ENCODE assay signal across 1 cellular context in the genomic region with DNA sequence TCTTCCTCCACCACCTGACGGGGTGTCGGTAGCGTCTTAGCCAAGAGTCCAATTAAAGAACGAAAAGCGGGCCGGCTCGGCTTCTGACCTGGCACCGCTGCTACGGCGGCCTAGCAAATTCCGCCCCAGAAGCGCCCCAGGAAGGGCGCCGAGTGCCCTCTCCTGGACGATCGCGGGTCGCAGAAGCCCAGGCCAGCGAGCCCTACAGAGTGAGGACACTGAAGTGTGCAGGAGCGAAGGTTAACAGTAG.
TF ChIP-seq lines count a peak whose summit lies in the region.

No MANE protein-coding gene starts in this region.

TF ChIP-seq in HepG2, 621 proteins besides CTCF, POLR2A, EP300 and RAD21 (continued from another document and continues in another):
- TF ChIP-seq HINFP (CRISPR knock-in tag; IDR thresholded peaks at IDR 0.05; ENCODE audit: low read depth) (no peak), POGZ (CRISPR knock-in tag; IDR thresholded peaks at IDR 0.05) (peak; percentile 52; the same call in 1 of the 2 replicates), ZNF414 (CRISPR knock-in tag; IDR thresholded peaks at IDR 0.05) (no peak), CAMTA2 (CRISPR knock-in tag; IDR thresholded peaks at IDR 0.05; ENCODE audit: borderline replicate concordance) (no peak), ZBTB42 (CRISPR knock-in tag; IDR thresholded peaks at IDR 0.05) (no peak; the same call in 1 of the 2 replicates), JUND (CRISPR knock-in tag; IDR thresholded peaks at IDR 0.05) (no peak), KDM5A (IDR thresholded peaks at IDR 0.05; ENCODE audit: borderline replicate concordance, low read length) (no peak), ZNF781 (CRISPR knock-in tag; IDR thresholded peaks at IDR 0.05; ENCODE audit: borderline replicate concordance, not compliant biosample characterization) (peak; percentile 1), BORCS8-MEF2B (CRISPR knock-in tag; IDR thresholded peaks at IDR 0.05) (no peak), ZC3H13 (CRISPR knock-in tag; IDR thresholded peaks at IDR 0.05) (0 out of 2 replicates have a peak, but pooled peaks have one; percentile 7), REPIN1 (CRISPR knock-in tag; IDR thresholded peaks at IDR 0.05; ENCODE audit: borderline replicate concordance, low read depth) (no peak), PAX8 (CRISPR knock-in tag; IDR thresholded peaks at IDR 0.05; ENCODE audit: borderline replicate concordance) (no peak), ZFP62 (CRISPR knock-in tag; IDR thresholded peaks at IDR 0.05) (no peak), ZFP36 (IDR thresholded peaks at IDR 0.05; ENCODE audit: borderline replicate concordance, low read depth, low read length, partially characterized antibody) (no peak), RARG (CRISPR knock-in tag; IDR thresholded peaks at IDR 0.05; ENCODE audit: low read depth) (no peak), JDP2 (CRISPR knock-in tag; IDR thresholded peaks at IDR 0.05; ENCODE audit: borderline replicate concordance) (no peak), ZNF274 (CRISPR knock-in tag; IDR thresholded peaks at IDR 0.05) (no peak), ZNF34 (CRISPR knock-in tag; IDR thresholded peaks at IDR 0.05; ENCODE audit: borderline replicate concordance) (no peak), KLF12 (CRISPR knock-in tag; IDR thresholded peaks at IDR 0.05; ENCODE audit: borderline replicate concordance) (no peak), NRL (CRISPR knock-in tag; IDR thresholded peaks at IDR 0.05; ENCODE audit: borderline replicate concordance) (no peak), ZNF253 (CRISPR knock-in tag; IDR thresholded peaks at IDR 0.05; ENCODE audit: borderline replicate concordance) (no peak), ZNF17 (CRISPR knock-in tag; IDR thresholded peaks at IDR 0.05) (0 out of 2 replicates have a peak, but pooled peaks have one; percentile 18), ZNF44 (CRISPR knock-in tag; IDR thresholded peaks at IDR 0.05) (no peak), ZNF790 (CRISPR knock-in tag; IDR thresholded peaks at IDR 0.05; ENCODE audit: borderline replicate concordance) (no peak), ZFP37 (CRISPR knock-in tag; IDR thresholded peaks at IDR 0.05; ENCODE audit: borderline replicate concordance) (no peak), TGIF2 (CRISPR knock-in tag; IDR thresholded peaks at IDR 0.05) (no peak), NBN (conservative IDR thresholded peaks at IDR 0.05) (no peak), ARNT2 (CRISPR knock-in tag; IDR thresholded peaks at IDR 0.05; ENCODE audit: low read depth) (no peak), SKI (IDR thresholded peaks at IDR 0.05; ENCODE audit: partially characterized antibody) (no peak), ZNF251 (CRISPR knock-in tag; IDR thresholded peaks at IDR 0.05) (no peak), MAZ (IDR thresholded peaks at IDR 0.05; ENCODE audit: borderline replicate concordance, low read depth, low read length) (no peak), MAZ (CRISPR knock-in tag; IDR thresholded peaks at IDR 0.05; ENCODE audit: low read depth) (0 out of 2 replicates have a peak, but pooled peaks have one; percentile 11), ZNF101 (CRISPR knock-in tag; IDR thresholded peaks at IDR 0.05; ENCODE audit: borderline replicate concordance, low read depth) (no peak; the same call in 1 of the 2 replicates), FOXA3 (CRISPR knock-in tag; IDR thresholded peaks at IDR 0.05) (no peak), ATF6 (CRISPR knock-in tag; conservative IDR thresholded peaks at IDR 0.05) (0 out of 2 replicates have a peak, but pooled peaks have one; percentile 29), DR1 (CRISPR knock-in tag; IDR thresholded peaks at IDR 0.05) (no peak), SNAPC5 (CRISPR knock-in tag; IDR thresholded peaks at IDR 0.05; ENCODE audit: borderline replicate concordance) (no peak), ZNF766 (CRISPR knock-in tag; IDR thresholded peaks at IDR 0.05; ENCODE audit: borderline replicate concordance) (peak; percentile 62; the same call in 1 of the 2 replicates), HNRNPL (IDR thresholded peaks at IDR 0.05; ENCODE audit: low read depth, low read length) (0 out of 2 replicates have a peak, but pooled peaks have one; percentile 9), PBX3 (CRISPR knock-in tag; IDR thresholded peaks at IDR 0.05; ENCODE audit: borderline replicate concordance) (no peak), ZNF260 (CRISPR knock-in tag; IDR thresholded peaks at IDR 0.05; ENCODE audit: borderline replicate concordance, low read depth) (no peak), KAT7 (CRISPR knock-in tag; IDR thresholded peaks at IDR 0.05; ENCODE audit: borderline replicate concordance) (0 out of 2 replicates have a peak, but pooled peaks have one; percentile 50), ZNF33A (CRISPR knock-in tag; IDR thresholded peaks at IDR 0.05; ENCODE audit: borderline replicate concordance) (no peak; the same call in 1 of the 2 replicates), ZNF780A (CRISPR knock-in tag; IDR thresholded peaks at IDR 0.05) (0 out of 2 replicates have a peak, but pooled peaks have one; percentile 83), TBL1XR1 (IDR thresholded peaks at IDR 0.05; ENCODE audit: borderline replicate concordance, low read length, partially characterized antibody) (no peak), ZBTB38 (CRISPR knock-in tag; IDR thresholded peaks at IDR 0.05) (no peak), ZNF510 (CRISPR knock-in tag; IDR thresholded peaks at IDR 0.05; ENCODE audit: low read depth) (peak; percentile 22; the same call in 1 of the 2 replicates)
- TF ChIP-seq, protein P1, sequence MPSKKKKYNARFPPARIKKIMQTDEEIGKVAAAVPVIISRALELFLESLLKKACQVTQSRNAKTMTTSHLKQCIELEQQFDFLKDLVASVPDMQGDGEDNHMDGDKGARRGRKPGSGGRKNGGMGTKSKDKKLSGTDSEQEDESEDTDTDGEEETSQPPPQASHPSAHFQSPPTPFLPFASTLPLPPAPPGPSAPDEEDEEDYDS (CRISPR knock-in tag; IDR thresholded peaks at IDR 0.05) = peak; percentile 37; the same call in 1 of the 2 replicates
- TF ChIP-seq, protein P2, sequence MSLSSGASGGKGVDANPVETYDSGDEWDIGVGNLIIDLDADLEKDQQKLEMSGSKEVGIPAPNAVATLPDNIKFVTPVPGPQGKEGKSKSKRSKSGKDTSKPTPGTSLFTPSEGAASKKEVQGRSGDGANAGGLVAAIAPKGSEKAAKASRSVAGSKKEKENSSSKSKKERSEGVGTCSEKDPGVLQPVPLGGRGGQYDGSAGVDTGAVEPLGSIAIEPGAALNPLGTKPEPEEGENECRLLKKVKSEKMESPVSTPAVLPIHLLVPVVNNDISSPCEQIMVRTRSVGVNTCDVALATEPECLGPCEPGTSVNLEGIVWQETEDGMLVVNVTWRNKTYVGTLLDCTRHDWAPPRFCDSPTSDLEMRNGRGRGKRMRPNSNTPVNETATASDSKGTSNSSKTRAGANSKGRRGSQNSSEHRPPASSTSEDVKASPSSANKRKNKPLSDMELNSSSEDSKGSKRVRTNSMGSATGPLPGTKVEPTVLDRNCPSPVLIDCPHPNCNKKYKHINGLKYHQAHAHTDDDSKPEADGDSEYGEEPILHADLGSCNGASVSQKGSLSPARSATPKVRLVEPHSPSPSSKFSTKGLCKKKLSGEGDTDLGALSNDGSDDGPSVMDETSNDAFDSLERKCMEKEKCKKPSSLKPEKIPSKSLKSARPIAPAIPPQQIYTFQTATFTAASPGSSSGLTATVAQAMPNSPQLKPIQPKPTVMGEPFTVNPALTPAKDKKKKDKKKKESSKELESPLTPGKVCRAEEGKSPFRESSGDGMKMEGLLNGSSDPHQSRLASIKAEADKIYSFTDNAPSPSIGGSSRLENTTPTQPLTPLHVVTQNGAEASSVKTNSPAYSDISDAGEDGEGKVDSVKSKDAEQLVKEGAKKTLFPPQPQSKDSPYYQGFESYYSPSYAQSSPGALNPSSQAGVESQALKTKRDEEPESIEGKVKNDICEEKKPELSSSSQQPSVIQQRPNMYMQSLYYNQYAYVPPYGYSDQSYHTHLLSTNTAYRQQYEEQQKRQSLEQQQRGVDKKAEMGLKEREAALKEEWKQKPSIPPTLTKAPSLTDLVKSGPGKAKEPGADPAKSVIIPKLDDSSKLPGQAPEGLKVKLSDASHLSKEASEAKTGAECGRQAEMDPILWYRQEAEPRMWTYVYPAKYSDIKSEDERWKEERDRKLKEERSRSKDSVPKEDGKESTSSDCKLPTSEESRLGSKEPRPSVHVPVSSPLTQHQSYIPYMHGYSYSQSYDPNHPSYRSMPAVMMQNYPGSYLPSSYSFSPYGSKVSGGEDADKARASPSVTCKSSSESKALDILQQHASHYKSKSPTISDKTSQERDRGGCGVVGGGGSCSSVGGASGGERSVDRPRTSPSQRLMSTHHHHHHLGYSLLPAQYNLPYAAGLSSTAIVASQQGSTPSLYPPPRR (CRISPR knock-in tag; IDR thresholded peaks at IDR 0.05; ENCODE audit: borderline replicate concordance) = no peak
- TF ChIP-seq, protein P3, sequence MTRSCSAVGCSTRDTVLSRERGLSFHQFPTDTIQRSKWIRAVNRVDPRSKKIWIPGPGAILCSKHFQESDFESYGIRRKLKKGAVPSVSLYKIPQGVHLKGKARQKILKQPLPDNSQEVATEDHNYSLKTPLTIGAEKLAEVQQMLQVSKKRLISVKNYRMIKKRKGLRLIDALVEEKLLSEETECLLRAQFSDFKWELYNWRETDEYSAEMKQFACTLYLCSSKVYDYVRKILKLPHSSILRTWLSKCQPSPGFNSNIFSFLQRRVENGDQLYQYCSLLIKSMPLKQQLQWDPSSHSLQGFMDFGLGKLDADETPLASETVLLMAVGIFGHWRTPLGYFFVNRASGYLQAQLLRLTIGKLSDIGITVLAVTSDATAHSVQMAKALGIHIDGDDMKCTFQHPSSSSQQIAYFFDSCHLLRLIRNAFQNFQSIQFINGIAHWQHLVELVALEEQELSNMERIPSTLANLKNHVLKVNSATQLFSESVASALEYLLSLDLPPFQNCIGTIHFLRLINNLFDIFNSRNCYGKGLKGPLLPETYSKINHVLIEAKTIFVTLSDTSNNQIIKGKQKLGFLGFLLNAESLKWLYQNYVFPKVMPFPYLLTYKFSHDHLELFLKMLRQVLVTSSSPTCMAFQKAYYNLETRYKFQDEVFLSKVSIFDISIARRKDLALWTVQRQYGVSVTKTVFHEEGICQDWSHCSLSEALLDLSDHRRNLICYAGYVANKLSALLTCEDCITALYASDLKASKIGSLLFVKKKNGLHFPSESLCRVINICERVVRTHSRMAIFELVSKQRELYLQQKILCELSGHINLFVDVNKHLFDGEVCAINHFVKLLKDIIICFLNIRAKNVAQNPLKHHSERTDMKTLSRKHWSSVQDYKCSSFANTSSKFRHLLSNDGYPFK (CRISPR knock-in tag; IDR thresholded peaks at IDR 0.05; ENCODE audit: borderline replicate concordance) = no peak; the same call in 1 of the 2 replicates
- TF ChIP-seq, protein P4, sequence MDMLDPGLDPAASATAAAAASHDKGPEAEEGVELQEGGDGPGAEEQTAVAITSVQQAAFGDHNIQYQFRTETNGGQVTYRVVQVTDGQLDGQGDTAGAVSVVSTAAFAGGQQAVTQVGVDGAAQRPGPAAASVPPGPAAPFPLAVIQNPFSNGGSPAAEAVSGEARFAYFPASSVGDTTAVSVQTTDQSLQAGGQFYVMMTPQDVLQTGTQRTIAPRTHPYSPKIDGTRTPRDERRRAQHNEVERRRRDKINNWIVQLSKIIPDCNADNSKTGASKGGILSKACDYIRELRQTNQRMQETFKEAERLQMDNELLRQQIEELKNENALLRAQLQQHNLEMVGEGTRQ (IDR thresholded peaks at IDR 0.05; ENCODE audit: low read depth, low read length) = no peak
- TF ChIP-seq, protein P4 (CRISPR knock-in tag; IDR thresholded peaks at IDR 0.05; ENCODE audit: borderline replicate concordance) = no peak
